In the genomic region with DNA sequence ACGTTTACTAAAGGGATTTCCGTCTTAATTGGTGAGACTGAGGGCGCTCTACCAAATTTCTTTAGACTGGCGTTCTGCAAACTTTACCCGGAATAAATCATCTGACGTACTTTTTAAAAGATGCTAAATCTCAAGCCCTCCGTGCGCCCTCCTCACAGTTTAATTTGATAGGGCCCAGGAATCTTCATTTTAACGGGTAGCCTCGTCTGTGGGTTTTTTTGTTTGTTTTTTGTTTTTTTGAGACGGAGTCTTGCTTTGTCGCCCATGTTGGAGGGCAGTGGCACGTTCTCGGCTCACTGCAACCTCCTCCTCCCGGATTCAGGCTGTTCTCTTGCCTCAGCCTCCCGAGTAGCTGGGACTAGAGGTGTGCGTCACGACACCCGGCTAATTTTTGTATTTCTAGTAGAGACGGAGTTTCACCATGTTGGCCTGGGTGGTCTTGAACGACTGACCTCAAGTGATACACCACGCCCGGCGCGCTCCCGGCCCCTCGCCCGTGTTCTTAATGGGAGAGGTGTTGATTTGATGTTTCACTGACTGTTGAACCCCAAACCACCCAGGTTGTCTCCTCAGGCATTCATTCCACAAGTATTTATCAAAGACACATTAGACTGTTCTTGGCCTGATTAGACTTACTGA, we compare ENCODE assay signal across 8 cellular contexts. TPM values are rescaled to one million over a fixed set of nuclear protein-coding genes. Genes with fewer than 3 reads are reported as not detected.
DNase-seq lines count a peak whose midpoint lies in the region; ATAC-seq and TF ChIP-seq lines count a peak whose summit lies in the region.

No MANE protein-coding gene starts in this region.

- ATAC-seq in naive thymus-derived CD4-positive, alpha-beta T cell, result no peak
- ATAC-seq in HG02588 (IDR thresholded peaks at IDR 0.05; ENCODE audit: unreplicated experiment), result no peak
- no peak for ATAC-seq in GM19397 (IDR thresholded peaks at IDR 0.05; ENCODE audit: unreplicated experiment)

- H3K4me3 Mint-ChIP-seq in naive thymus-derived CD4-positive, alpha-beta T cell, result peak overlapping the region; percentile 83 to 100 (median 96)

- DNase-seq in AG04449 (ENCODE audit: low read depth, low spot score), result no peak
- peak; percentile 25 for DNase-seq in colonic mucosa
- peak in 1 of 9 donors; percentile 13 for DNase-seq in naive thymus-derived CD4-positive, alpha-beta T cell
- DNase-seq in Kasumi-1 (lab: John Stamatoyannopoulos, UW), result no peak
- no peak for DNase-seq in NCI-H82 (lab: John Stamatoyannopoulos, UW)

- peak overlapping the region; percentile 97 to 100 (median 100) for H3K27ac Mint-ChIP-seq in naive thymus-derived CD4-positive, alpha-beta T cell

- H3K9me3 Mint-ChIP-seq in naive thymus-derived CD4-positive, alpha-beta T cell, result peaks cover 0 to 7% (median 0%) of the 10 kb centered on the region in 11 donors

- TF ChIP-seq CTCF in AG04449 (IDR thresholded peaks at IDR 0.05; ENCODE audit: insufficient read depth, low read length, missing control alignments) (no peak), colonic mucosa (IDR thresholded peaks at IDR 0.05) (no peak)

- peaks cover 0 to 11% (median 3%) of the 10 kb centered on the region in 5 donors for H3K36me3 Mint-ChIP-seq in naive thymus-derived CD4-positive, alpha-beta T cell

- intact Hi-C loops in colonic mucosa (cut with DNase I), result no loop called here
- intact Hi-C loops in naive thymus-derived CD4-positive, alpha-beta T cell (cut with micrococcal nuclease), result loop anchor here (5.0 to 10.0 kb wide), 9 partner anchors 201 to 1733 kb away; a partner anchor contains a TSS

- H3K36me3 ChIP-seq in KOPT-K1 (ENCODE audit: insufficient read depth, low read length) (peaks cover 45% of the 10 kb centered on the region), colonic mucosa (no peaks in the 10 kb centered on the region)
- H3K36me3 ChIP-seq in naive thymus-derived CD4-positive, alpha-beta T cell (ENCODE audit: control insufficient read depth in 2 of 3, insufficient read depth in 3 of 3, low read length in 3 of 3), result peaks cover 0 to 4% (median 0%) of the 10 kb centered on the region in 3 experiments

- peak overlapping the region; percentile 97 for H3K27ac ChIP-seq in KOPT-K1 (ENCODE audit: low read depth, low read length, poor library complexity, severe bottlenecking)
- peak overlapping the region; percentile 92 for H3K27ac ChIP-seq in colonic mucosa
- peak overlapping the region; percentile 95 for H3K27ac ChIP-seq in naive thymus-derived CD4-positive, alpha-beta T cell (ENCODE audit: low read depth, low read length)

- CTCF ChIA-PET in AG04449 (lab: Yijun Ruan, JAX), result interaction anchor here (0.6 to 2.8 kb wide), 3 partner anchors 10 to 84 kb away, joined by 3 to 10 read pairs (median 3); a partner anchor contains a TSS
- CTCF ChIA-PET in naive thymus-derived CD4-positive, alpha-beta T cell (lab: Charles Lee), result interaction anchor here (3.0 kb wide), 1 partner anchor 26 kb away, joined by 16 read pairs; a partner anchor contains a TSS

- no peaks in the 10 kb centered on the region for H3K27me3 ChIP-seq in colonic mucosa
- no peaks in the 10 kb centered on the region for H3K27me3 ChIP-seq in naive thymus-derived CD4-positive, alpha-beta T cell (ENCODE audit: control insufficient read depth in 2 of 2, insufficient read depth in 2 of 2, low read length in 2 of 2)

- H3K9me3 ChIP-seq in KOPT-K1 (ENCODE audit: insufficient read depth, low read length, poor library complexity, severe bottlenecking), result no peaks in the 10 kb centered on the region
- no peaks in the 10 kb centered on the region for H3K9me3 ChIP-seq in colonic mucosa
- no peaks in the 10 kb centered on the region for H3K9me3 ChIP-seq in naive thymus-derived CD4-positive, alpha-beta T cell (ENCODE audit: control insufficient read depth in 2 of 3, low read length in 3 of 3)

- POLR2A ChIA-PET in AG04449 (lab: Yijun Ruan, JAX), result no interaction called here
- POLR2A ChIA-PET in naive thymus-derived CD4-positive, alpha-beta T cell (lab: Charles Lee), result interaction anchor here (0.8 to 9.0 kb wide), 2 partner anchors 10 to 28 kb away, joined by 3 to 61 read pairs; a partner anchor contains a TSS

- peaks cover 5% of the 10 kb centered on the region for H3K4me1 ChIP-seq in colonic mucosa
- H3K4me1 ChIP-seq in naive thymus-derived CD4-positive, alpha-beta T cell (ENCODE audit: control insufficient read depth in 2 of 2, insufficient read depth in 2 of 2, low read length in 2 of 2), result peaks cover 20% of the 10 kb centered on the region in 2 donors

- peak overlapping the region; percentile 80 to 96 for H3K9ac ChIP-seq in colonic mucosa (ENCODE audit: low read depth in 2 of 2, low read length in 2 of 2)

- H3K4me3 ChIP-seq in AG04449 (ENCODE audit: low read depth, low read length), result peak overlapping the region; percentile 98
- peak overlapping the region; percentile 79 for H3K4me3 ChIP-seq in colonic mucosa
- H3K4me3 ChIP-seq in naive thymus-derived CD4-positive, alpha-beta T cell (ENCODE audit: low read length), result peak overlapping the region; percentile 83

- H3K4me1 Mint-ChIP-seq in naive thymus-derived CD4-positive, alpha-beta T cell, result peaks cover 17 to 59% (median 31%) of the 10 kb centered on the region in 7 donors

- no peaks in the 10 kb centered on the region for H3K27me3 Mint-ChIP-seq in naive thymus-derived CD4-positive, alpha-beta T cell

RNA-seq across cellular contexts. Expression of a gene that starts 1.3 kb away (rescaled TPM):
- 10 to 100 TPM in 1 of 2 donors, 1 to 10 TPM in 1; 9.3 to 28.7 TPM for total RNA-seq in colonic mucosa
- 10 to 100 TPM in 1 of 5 experiments, 1 to 10 TPM in 4; 1.4 to 41.8 (median 6.9) TPM for total RNA-seq in naive thymus-derived CD4-positive, alpha-beta T cell
- polyA plus RNA-seq in naive thymus-derived CD4-positive, alpha-beta T cell, result 1 to 10 TPM; 2.7 to 3.1 TPM

RNA-seq across cellular contexts. Expression of a gene that starts 1.6 kb away (rescaled TPM):
- 10 to 100 TPM; 59.4 to 81.6 TPM for total RNA-seq in colonic mucosa
- total RNA-seq in naive thymus-derived CD4-positive, alpha-beta T cell, result 10 to 100 TPM; 28.3 to 78.4 (median 40.8) TPM
- 10 to 100 TPM; 75.7 to 77.1 TPM for polyA plus RNA-seq in naive thymus-derived CD4-positive, alpha-beta T cell

RNA-seq across cellular contexts. Expression of a gene that starts 27.4 kb away (rescaled TPM):
- total RNA-seq in colonic mucosa, result 10 to 100 TPM; 23.9 to 26.3 TPM
- 10 to 100 TPM; 29.1 to 46.9 (median 35.3) TPM for total RNA-seq in naive thymus-derived CD4-positive, alpha-beta T cell
- 10 to 100 TPM; 24.9 to 36.0 TPM for polyA plus RNA-seq in naive thymus-derived CD4-positive, alpha-beta T cell
